In genomic region chr4:33835764-33836163, GRCh38 we compare ENCODE assay signal across 7 cellular contexts.
DNase-seq lines count a peak whose midpoint lies in the region; FAIRE-seq and TF ChIP-seq lines count a peak whose summit lies in the region.
"Not testable (repeated sequence)": the region's sequence is repeated elsewhere in the genome, so short reads cannot be mapped to it uniquely, and the experiment has no call there.

No MANE protein-coding gene starts in this region.

- not testable (repeated sequence) for H3K14ac ChIP-seq in mesenchymal stem cell (ENCODE audit: low read length in 2 of 2)

- not testable (repeated sequence) for H3K79me1 ChIP-seq in mesenchymal stem cell (replicated peaks; ENCODE audit: low read length, poor library complexity, severe bottlenecking)

- not testable (repeated sequence) for H3K9me2 ChIP-seq in SK-N-SH

- H2AK5ac ChIP-seq in mesenchymal stem cell (ENCODE audit: low read length, severe bottlenecking) = not testable (repeated sequence)

- not testable (repeated sequence) for H3K9ac ChIP-seq in SK-N-SH; mesenchymal stem cell (ENCODE audit: low read length)

- peak overlapping the region; percentile 18; the same call in 1 of the 2 replicates for H3K4me2 ChIP-seq in SK-N-SH
- H3K4me2 ChIP-seq in mesenchymal stem cell (ENCODE audit: low read length, poor library complexity, severe bottlenecking) = not testable (repeated sequence)

- not testable (repeated sequence) for H2AFZ ChIP-seq in SK-N-SH (ENCODE audit: low read depth); mesenchymal stem cell (ENCODE audit: low read depth, low read length)

- not testable (repeated sequence) for H3K4me3 ChIP-seq in SK-N-SH (ENCODE audit: low read depth in 2 of 2, low read length in 1 of 2); astrocyte of the spinal cord (ENCODE audit: low read depth, low read length); fibroblast of mammary gland (ENCODE audit: control insufficient read depth, low read depth, low read length); mesenchymal stem cell (ENCODE audit: insufficient read depth in 1 of 2, low read depth in 1 of 2, low read length in 2 of 2)

- not testable (repeated sequence) for TF ChIP-seq EP300 in SK-N-SH (IDR thresholded peaks at IDR 0.05; ENCODE audit: borderline replicate concordance in 1 of 2, low read depth in 1 of 2, low read length in 1 of 2)

- not testable (repeated sequence) for H2BK120ac ChIP-seq in mesenchymal stem cell (ENCODE audit: low read depth, low read length)

- POLR2A ChIA-PET in SK-N-SH (lab: Yijun Ruan, JAX) = not testable (repeated sequence)

- H3K4ac ChIP-seq in mesenchymal stem cell (ENCODE audit: low read depth in 1 of 2, low read length in 2 of 2) = not testable (repeated sequence)

- not testable (repeated sequence) for H2BK5ac ChIP-seq in mesenchymal stem cell (ENCODE audit: low read depth, low read length, poor library complexity, severe bottlenecking)

- H3K27ac ChIP-seq in SK-N-SH (ENCODE audit: low read depth in 2 of 2, low read length in 1 of 2) = peak overlapping the region in 1 of 2 experiments; percentile 80; a peak in 2 of 4 replicates
- peak overlapping the region; percentile 74 for H3K27ac ChIP-seq in mesenchymal stem cell (ENCODE audit: low read length, poor library complexity, severe bottlenecking)

- peak; percentile 85 for DNase-seq in EH (ENCODE audit: low read depth)
- DNase-seq in HS-27A (ENCODE audit: low read depth) = peak; percentile 62
- not testable (repeated sequence) for DNase-seq in SK-N-SH
- DNase-seq in astrocyte of the spinal cord (ENCODE audit: low read depth, low spot score) = peak; percentile 75
- peak; percentile 24 for DNase-seq in fibroblast of mammary gland (ENCODE audit: low read depth)
- DNase-seq in mesenchymal stem cell = peak; percentile 28

- WGBS in SK-N-SH (ENCODE audit: low lambda C conversion rate) = 93% methylated on average over 3 of the region's 3 CpGs
- WGBS in mesenchymal stem cell = no CpG with 5 or more reads among the region's 3 CpGs

- H3K36me3 ChIP-seq in SK-N-SH (replicated peaks in 1 of 2; ENCODE audit: control insufficient read depth in 1 of 2, insufficient read depth in 2 of 2, low read length in 1 of 2); mesenchymal stem cell (ENCODE audit: control insufficient read depth in 1 of 2, insufficient read depth in 2 of 2, low read depth in 1 of 2, low read length in 2 of 2): not testable (repeated sequence)

- in situ Hi-C loops in astrocyte of the spinal cord (cut with HindIII; ENCODE audit: low sequenced_read_pairs) = not testable (repeated sequence)

- H4K91ac ChIP-seq in mesenchymal stem cell (ENCODE audit: low read length) = not testable (repeated sequence)

- not testable (repeated sequence) for H3K9me3 ChIP-seq in SK-N-SH; mesenchymal stem cell (ENCODE audit: control insufficient read depth, low read length)

- H3K4me1 ChIP-seq in SK-N-SH (ENCODE audit: control insufficient read depth in 1 of 2, insufficient read depth in 2 of 2, low read depth in 1 of 2, low read length in 1 of 2) = peaks cover 0 to 24% of the 10 kb centered on the region in 2 experiments; a peak in 1 of 4 replicates
- H3K4me1 ChIP-seq in mesenchymal stem cell (ENCODE audit: control insufficient read depth, insufficient read depth, low read depth, low read length) = not testable (repeated sequence)

- peak; percentile 62 for FAIRE-seq in A204.1 (lab: Jason Lieb, UNC)

- H4K8ac ChIP-seq in mesenchymal stem cell (ENCODE audit: low read length) = not testable (repeated sequence)

- CTCF ChIA-PET in SK-N-SH (lab: Yijun Ruan, JAX) = not testable (repeated sequence)

- H3K79me2 ChIP-seq in SK-N-SH (ENCODE audit: insufficient read depth) = not testable (repeated sequence)

- TF ChIP-seq CTCF in SK-N-SH (IDR thresholded peaks at IDR 0.05); astrocyte of the spinal cord (IDR thresholded peaks at IDR 0.05; ENCODE audit: low read depth, low read length); fibroblast of mammary gland (conservative IDR thresholded peaks at IDR 0.05; ENCODE audit: control insufficient read depth, insufficient read depth, low read depth, low read length): not testable (repeated sequence)

- not testable (repeated sequence) for H3K18ac ChIP-seq in mesenchymal stem cell (ENCODE audit: low read depth in 1 of 2, low read length in 2 of 2)

- not testable (repeated sequence) for H2BK15ac ChIP-seq in mesenchymal stem cell (ENCODE audit: low read depth, poor library complexity, severe bottlenecking)

- not testable (repeated sequence) for H4K20me1 ChIP-seq in SK-N-SH (ENCODE audit: insufficient read depth)

- not testable (repeated sequence) for H2BK12ac ChIP-seq in mesenchymal stem cell (ENCODE audit: low read length in 2 of 2)

- H3F3A ChIP-seq in SK-N-SH (replicated peaks; ENCODE audit: insufficient read depth) = peaks cover 24% of the 10 kb centered on the region

- TF ChIP-seq RAD21 in SK-N-SH (IDR thresholded peaks at IDR 0.05; ENCODE audit: low read length) = not testable (repeated sequence)

- H3K23ac ChIP-seq in mesenchymal stem cell (ENCODE audit: low read length in 2 of 2) = not testable (repeated sequence)

- not testable (repeated sequence) for H3K27me3 ChIP-seq in SK-N-SH (ENCODE audit: insufficient read depth); mesenchymal stem cell (ENCODE audit: control insufficient read depth in 1 of 2, insufficient read depth in 1 of 2, low read length in 2 of 2)
